Comparison of ENCODE assay signal across 15 cellular contexts in the genomic region with DNA sequence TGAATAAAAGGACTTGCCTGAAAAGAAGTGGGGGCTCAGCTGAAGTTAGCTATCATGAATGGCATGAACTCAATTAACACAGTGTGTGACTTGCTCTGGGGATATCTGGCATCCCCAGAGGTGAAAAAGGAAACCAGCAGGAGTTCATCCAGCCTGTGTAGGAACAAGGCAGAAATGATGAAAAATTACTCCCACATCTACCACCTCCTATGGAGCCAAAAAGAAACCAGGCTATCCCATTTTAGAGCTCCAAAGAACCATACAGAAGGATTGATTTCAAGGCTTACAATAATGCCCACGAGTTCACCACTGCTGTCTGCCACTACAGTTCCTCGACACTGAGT. TPM values are rescaled to one million over a fixed set of nuclear protein-coding genes. Genes with fewer than 3 reads are reported as not detected.
DNase-seq lines count a peak whose midpoint lies in the region; ATAC-seq and TF ChIP-seq lines count a peak whose summit lies in the region.
"Had no signal": no experiment of that assay in that cellular context is flagged by ENCODE, and none has a peak within 500 bp of the region (broad histone marks: within the 10 kb centered on the region; RNA-seq: fewer than 3 reads in every experiment).

No MANE protein-coding gene starts in this region.

- H3K27me3 Mint-ChIP-seq in chondrocyte (ENCODE audit: low read depth): no peaks in the 10 kb centered on the region
- H3K27me3 Mint-ChIP-seq: activated naive CD4-positive, alpha-beta T cell treated with anti-CD3 and anti-CD28 coated beads, Interleukin-2, amount 10 ng/mL, durations not matched to agents 7 days and 5 days; IgD-negative memory B cell had no signal

- no peaks in the 10 kb centered on the region for H3K27me3 ChIP-seq in ACC112 (ENCODE audit: insufficient read depth, low read length)
- no peaks in the 10 kb centered on the region for H3K27me3 ChIP-seq in HUES48 (ENCODE audit: control insufficient read depth, insufficient read depth, low read length)
- H3K27me3 ChIP-seq in mesendoderm (ENCODE audit: insufficient read depth, low read length, poor library complexity): no peaks in the 10 kb centered on the region
- no peaks in the 10 kb centered on the region for H3K27me3 ChIP-seq in spleen (replicated peaks in 1 of 7)
- no peaks in the 10 kb centered on the region for H3K27me3 ChIP-seq in thyroid gland
- H3K27me3 ChIP-seq: BE2C had no signal

- H3K9me3 ChIP-seq in HUES48 (ENCODE audit: control insufficient read depth, insufficient read depth, low read length) (no peaks in the 10 kb centered on the region), spleen (no peaks in the 10 kb centered on the region), thyroid gland (no peaks in the 10 kb centered on the region)
- H3K9me3 ChIP-seq: BE2C had no signal

- H3K36me3 Mint-ChIP-seq in chondrocyte (ENCODE audit: low read depth): peaks cover 8% of the 10 kb centered on the region

- H3K9ac ChIP-seq in HUES48 (ENCODE audit: low read depth, low read length): no peak overlapping the region
- peak overlapping the region; percentile 49 for H3K9ac ChIP-seq in mesendoderm (ENCODE audit: low read length)

- DNase-seq in chondrocyte (ENCODE audit: low spot score) (no peak), mesendoderm (peak; percentile 94), posterior vena cava (ENCODE audit: low spot score) (no peak), spleen (no peak), thyroid gland (no peak)
- DNase-seq: activated naive CD4-positive, alpha-beta T cell treated with anti-CD3 and anti-CD28 coated beads, Interleukin-2, amount 10 ng/mL, durations not matched to agents 7 days and 5 days; BE2C; NCI-H1092 had no signal

- no CpG with 5 or more reads among the region's 2 CpGs for WGBS in mesendoderm (ENCODE audit: extremely low coverage, insufficient coverage, low lambda C conversion rate)
- WGBS in spleen, 5 donors: 56 to 86% (median 66%) methylated on average over 2 of the region's 2 CpGs
- 66 to 78% methylated on average over 2 of the region's 2 CpGs for WGBS in thyroid gland, 2 donors

- peak overlapping the region; percentile 55 for H3K4ac ChIP-seq in mesendoderm (ENCODE audit: low read depth, low read length)

- H3K36me3 ChIP-seq in ACC112 (ENCODE audit: insufficient read depth, low read length): no peaks in the 10 kb centered on the region
- peaks cover 37% of the 10 kb centered on the region for H3K36me3 ChIP-seq in HUES48 (ENCODE audit: control insufficient read depth, insufficient read depth, low read length)
- no peaks in the 10 kb centered on the region for H3K36me3 ChIP-seq in mesendoderm (ENCODE audit: control insufficient read depth, insufficient read depth, low read length)
- peaks cover 0 to 54% (median 15%) of the 10 kb centered on the region in 6 donors for H3K36me3 ChIP-seq in spleen
- no peaks in the 10 kb centered on the region for H3K36me3 ChIP-seq in thyroid gland

- H4K5ac ChIP-seq in mesendoderm (ENCODE audit: low read length): peak overlapping the region; percentile 44

- ATAC-seq in HG02938 (IDR thresholded peaks at IDR 0.05; ENCODE audit: unreplicated experiment): no peak
- ATAC-seq: left lobe of liver had no signal

- H3K9me3 Mint-ChIP-seq in chondrocyte (ENCODE audit: low read depth): no peaks in the 10 kb centered on the region
- H3K9me3 Mint-ChIP-seq: activated naive CD4-positive, alpha-beta T cell treated with anti-CD3 and anti-CD28 coated beads, Interleukin-2, amount 10 ng/mL, durations not matched to agents 7 days and 5 days; IgD-negative memory B cell; neural crest cell had no signal

- peak overlapping the region; percentile 3 for H3K4me2 ChIP-seq in mesendoderm (ENCODE audit: low read length)

- peak overlapping the region; percentile 91 for H3K27ac Mint-ChIP-seq in chondrocyte (ENCODE audit: unreplicated experiment)
- H3K27ac Mint-ChIP-seq: activated naive CD4-positive, alpha-beta T cell treated with anti-CD3 and anti-CD28 coated beads, Interleukin-2, amount 10 ng/mL, durations not matched to agents 7 days and 5 days had no signal

- H3K4me1 Mint-ChIP-seq in chondrocyte (ENCODE audit: low read depth): peaks cover 49% of the 10 kb centered on the region

- H3K79me2 ChIP-seq in ACC112 (ENCODE audit: control insufficient read depth, insufficient read depth, low read length, unreplicated experiment): peaks cover 70% of the 10 kb centered on the region
- H3K79me2 ChIP-seq in mesendoderm (ENCODE audit: control insufficient read depth, insufficient read depth, low read length): peaks cover 30% of the 10 kb centered on the region

- intact Hi-C loops in posterior vena cava (cut with DNase I): no loop called here
- intact Hi-C loops in spleen (cut with DNase I; ENCODE audit: low total_unique reads): no loop called here
- intact Hi-C loops in thyroid gland (cut with DNase I): no loop called here

- H3K18ac ChIP-seq in mesendoderm (ENCODE audit: low read length): peak overlapping the region; percentile 99

- H3K23ac ChIP-seq in mesendoderm (ENCODE audit: low read length): no peak overlapping the region

- peak overlapping the region; percentile 1 for H2AK5ac ChIP-seq in mesendoderm (ENCODE audit: low read length)

- H2BK15ac ChIP-seq in mesendoderm (replicated peaks; ENCODE audit: low read depth): peak overlapping the region; percentile 88

- H3K79me1 ChIP-seq in mesendoderm (ENCODE audit: low read length): peaks cover 13% of the 10 kb centered on the region

- H2AFZ ChIP-seq in ACC112 (ENCODE audit: low read length, unreplicated experiment): peak overlapping the region; percentile 0

- no peak for TF ChIP-seq POLR2A in spleen (IDR thresholded peaks at IDR 0.05)
- no peak for TF ChIP-seq POLR2A in thyroid gland (IDR thresholded peaks at IDR 0.05)

- no peak overlapping the region for H4K8ac ChIP-seq in mesendoderm (ENCODE audit: low read depth, low read length)

- H3K4me3 Mint-ChIP-seq in chondrocyte (ENCODE audit: unreplicated experiment): no peak overlapping the region
- H3K4me3 Mint-ChIP-seq: activated naive CD4-positive, alpha-beta T cell treated with anti-CD3 and anti-CD28 coated beads, Interleukin-2, amount 10 ng/mL, durations not matched to agents 7 days and 5 days; neural crest cell had no signal

- H3K27ac ChIP-seq in ACC112 (ENCODE audit: low read depth, low read length): peak overlapping the region; percentile 46
- peak overlapping the region; percentile 9 for H3K27ac ChIP-seq in HUES48 (ENCODE audit: low read depth, low read length)
- H3K27ac ChIP-seq in mesendoderm (ENCODE audit: low read depth, low read length): peak overlapping the region; percentile 94
- no peak overlapping the region for H3K27ac ChIP-seq in spleen
- no peak overlapping the region for H3K27ac ChIP-seq in thyroid gland
- H3K27ac ChIP-seq: VCaP had no signal

- peak overlapping the region; percentile 19 for H3K56ac ChIP-seq in mesendoderm (ENCODE audit: low read length)

- no peak for TF ChIP-seq CTCF in chondrocyte (IDR thresholded peaks at IDR 0.05)
- no peak for TF ChIP-seq CTCF in spleen (IDR thresholded peaks at IDR 0.05 in 8 of 11, conservative IDR thresholded peaks at IDR 0.05 in 3 of 11)
- no peak for TF ChIP-seq CTCF in thyroid gland (IDR thresholded peaks at IDR 0.05)

- H3K4me1 ChIP-seq in ACC112 (ENCODE audit: control insufficient read depth, insufficient read depth, low read length, unreplicated experiment): peaks cover 37% of the 10 kb centered on the region
- H3K4me1 ChIP-seq in HUES48 (ENCODE audit: control insufficient read depth, insufficient read depth, low read length): peaks cover 24% of the 10 kb centered on the region
- peaks cover 25% of the 10 kb centered on the region for H3K4me1 ChIP-seq in mesendoderm (ENCODE audit: control insufficient read depth, low read depth, low read length)
- peaks cover 8 to 46% (median 27%) of the 10 kb centered on the region in 6 donors for H3K4me1 ChIP-seq in spleen
- H3K4me1 ChIP-seq in thyroid gland: peaks cover 10 to 15% of the 10 kb centered on the region in 2 donors
- H3K4me1 ChIP-seq: BE2C had no signal

- peak overlapping the region; percentile 89 for H2BK5ac ChIP-seq in mesendoderm (ENCODE audit: low read length)

- H3K4me3 ChIP-seq in ACC112 (ENCODE audit: low read depth, low read length) (peak overlapping the region; percentile 67), HUES48 (ENCODE audit: low read depth, low read length) (no peak overlapping the region), mesendoderm (ENCODE audit: low read length) (no peak overlapping the region), spleen (no peak overlapping the region), thyroid gland (replicated peaks in 1 of 3) (no peak overlapping the region)

- H2BK120ac ChIP-seq in mesendoderm (ENCODE audit: low read depth, low read length): peak overlapping the region; percentile 94

RNA-seq across cellular contexts. Expression of gene TP53BP2, which starts 25.3 kb away (rescaled TPM):
- 41.3 to 47.4 TPM (median 42.6 TPM) in 3 replicates for total RNA-seq in chondrocyte
- 30.2 TPM for polyA plus RNA-seq in mesendoderm (2013, experiment 1 of 2)
- polyA plus RNA-seq in mesendoderm (2013, experiment 2 of 2): 28.5 TPM
- 10 to 100 TPM; 39.6 to 54.4 TPM for total RNA-seq in posterior vena cava
- total RNA-seq in spleen: 10 to 100 TPM; 27.1 to 50.7 (median 42.2) TPM
- 1 to 10 TPM; 5.2 to 8.0 (median 5.7) TPM for polyA plus RNA-seq in spleen
- 10 to 100 TPM; 58.2 to 98.0 (median 76.1) TPM for total RNA-seq in thyroid gland

Comparison
In these comparisons a context has a peak if more than half of its experiments do, and no peak if none do; other contexts are left out.
1. H3K27ac ChIP-seq: peak in ACC112 (single experiment), HUES48 (single experiment) and mesendoderm (single experiment); none in spleen (0 of 8) and thyroid gland (0 of 3).